Comparison of ENCODE assay signal across 15 cellular contexts in genomic region chr12:131413006-131413405, GRCh38.
"Had no signal": no experiment of that assay in that cellular context is flagged by ENCODE, and none has a peak within 500 bp of the region (broad histone marks: within the 10 kb centered on the region; RNA-seq: fewer than 3 reads in every experiment).

No MANE protein-coding gene starts in this region.

- DNase-seq: effector CD8-positive, alpha-beta T cell; endodermal cell; foreskin fibroblast; gastrocnemius medialis; head of caudate nucleus; natural killer cell; right lobe of liver; small intestine; stimulated activated CD4-positive, alpha-beta T cell treated with anti-CD3 and anti-CD28 coated beads, Interleukin-12 subunit alpha, Interleukin-12 subunit beta, amount 100 ng/mL, for 4 hours; stimulated activated CD4-positive, alpha-beta T cell treated with anti-CD3 and anti-CD28 coated beads, Interleukin-1b, Interleukin-23, amount 100 ng/mL, for 48 hours; stimulated activated CD4-positive, alpha-beta T cell treated with anti-CD3 and anti-CD28 coated beads, Interleukin-4, amount 100 ng/mL, for 1 hour; stimulated activated CD8-positive, alpha-beta memory T cell treated with anti-CD3 and anti-CD28 coated beads, Interleukin-4, amount 100 ng/mL, for 48 hours; stimulated activated naive CD4-positive, alpha-beta T cell; stomach; thyroid gland had no signal
